Comparison of ENCODE assay signal across 8 cellular contexts in the genomic region with DNA sequence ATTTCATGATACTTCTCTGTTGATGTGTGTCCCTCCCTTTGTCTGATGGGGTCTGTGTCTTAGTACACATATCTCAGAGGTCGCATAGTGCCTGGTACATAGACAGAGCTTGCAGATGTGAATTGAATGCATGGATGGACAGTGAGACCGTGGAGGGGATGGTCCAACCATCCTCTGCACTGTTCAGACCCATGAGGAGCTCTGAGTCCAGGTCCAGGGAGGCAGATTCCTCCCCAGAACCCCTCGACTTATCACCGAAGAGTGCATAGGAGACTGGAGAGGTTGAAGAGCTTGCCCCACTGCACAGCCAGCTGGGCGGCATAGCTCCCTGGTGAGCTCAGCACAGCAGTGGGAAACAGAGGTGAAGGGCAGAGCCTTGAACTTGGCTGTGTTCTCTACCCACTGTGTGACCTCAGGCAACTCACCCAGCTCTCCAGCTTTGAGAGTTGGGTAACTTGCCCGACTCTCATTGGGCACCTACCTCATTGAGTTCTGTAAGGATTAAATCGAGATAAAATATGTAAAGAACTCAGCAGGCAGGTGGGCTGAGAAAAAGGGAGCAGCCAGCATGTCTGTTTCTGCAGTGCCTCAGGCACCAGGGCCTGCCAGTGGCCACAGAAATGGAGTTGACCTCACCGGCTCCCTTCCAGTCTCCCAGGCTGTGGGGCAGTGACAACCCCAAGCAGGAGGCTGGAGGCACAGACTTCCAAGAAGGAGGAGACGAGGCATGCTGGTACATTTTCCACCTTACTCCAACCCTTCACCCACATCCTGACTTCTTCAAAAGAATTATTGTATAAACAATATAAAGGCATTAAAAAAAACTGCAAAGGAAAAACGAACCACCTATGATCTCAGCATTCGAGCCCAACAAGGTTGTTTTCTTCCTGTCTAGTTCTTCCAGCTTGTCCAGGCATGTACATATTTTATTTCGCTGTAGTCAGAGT. TPM values are rescaled to one million over a fixed set of nuclear protein-coding genes. Genes with fewer than 3 reads are reported as not detected.
DNase-seq lines count a peak whose midpoint lies in the region; ATAC-seq, FAIRE-seq and TF ChIP-seq lines count a peak whose summit lies in the region.

No MANE protein-coding gene starts in this region.

- H3K9me3 ChIP-seq in BE2C = no peaks in the 10 kb centered on the region

- no peak overlapping the region for H3K4me3 ChIP-seq in BE2C (ENCODE audit: low read depth, low read length)

- H3K4me1 ChIP-seq in BE2C = no peaks in the 10 kb centered on the region; the same call in 1 of the 2 replicates

- H3K27me3 ChIP-seq in BE2C = no peaks in the 10 kb centered on the region

- no peak for FAIRE-seq in GM12892 (lab: Jason Lieb, UNC)

- TF ChIP-seq POLR2A in GM12892 (IDR thresholded peaks at IDR 0.05; ENCODE audit: low read depth, low read length) = no peak

- H3K36me3 ChIP-seq in BE2C = no peaks in the 10 kb centered on the region

- ATAC-seq in esophagus mucosa (peak; percentile 96), omental fat pad (ENCODE audit: low FRiP score) (peak; percentile 86), GM19324 (IDR thresholded peaks at IDR 0.05; ENCODE audit: low FRiP score, unreplicated experiment) (no peak)

- no peak for TF ChIP-seq CTCF in BE2C (IDR thresholded peaks at IDR 0.05; ENCODE audit: low read depth, low read length)
- TF ChIP-seq CTCF in omental fat pad (IDR thresholded peaks at IDR 0.05) = no peak

- DNase-seq in BE2C (peak; percentile 33), M059J (ENCODE audit: low read depth) (peak; percentile 81), omental fat pad (ENCODE audit: low spot score) (no peak), GM12892 (ENCODE audit: insufficient read length) (no peak), RPMI8226 (no peak)
- DNase-seq in stimulated activated CD4-positive, alpha-beta T cell treated with anti-CD3 and anti-CD28 coated beads, Interleukin-4, amount 100 ng/mL, for 1 hour = no peak

RNA-seq across cellular contexts. Expression of a gene that starts 54.1 kb away (rescaled TPM):
- polyA plus RNA-seq in BE2C (2012; ENCODE audit: insufficient read depth, insufficient read length, low read depth) = 102 TPM
- total RNA-seq in M059J (2014; rRNA removed; shearing (Covaris generic)) = 57.6 and 89.3 TPM in 2 replicates
- 51.3 TPM for total RNA-seq in esophagus mucosa
- total RNA-seq in omental fat pad = 100 to 1,000 TPM; 144 to 333 (median 242) TPM
- polyA plus RNA-seq in GM12892 (2012; ENCODE audit: missing spikeins) = 339 TPM

Comparison
In these comparisons a context has a peak if more than half of its experiments do, and no peak if none do; other contexts are left out.
1. DNase-seq: peak in BE2C (single experiment) and M059J (single experiment); none in omental fat pad (single experiment), stimulated activated CD4-positive, alpha-beta T cell treated with anti-CD3 and anti-CD28 coated beads, Interleukin-4, amount 100 ng/mL, for 1 hour (single experiment), GM12892 (single experiment) and RPMI8226 (single experiment).